In genomic region chr3:195060217-195060481, GRCh38 we compare ENCODE assay signal across 5 cellular contexts.
"Had no signal": no experiment of that assay in that cellular context is flagged by ENCODE, and none has a peak within 500 bp of the region (broad histone marks: within the 10 kb centered on the region; RNA-seq: fewer than 3 reads in every experiment).

No MANE protein-coding gene starts in this region.

- H3K4me3 Mint-ChIP-seq: GM23338 had no signal

- H3K9me3 Mint-ChIP-seq: IgD-negative memory B cell had no signal

- H3K27me3 Mint-ChIP-seq: IgD-negative memory B cell had no signal

- H3K27ac Mint-ChIP-seq: GM23338, IgD-negative memory B cell had no signal

- DNase-seq: HCEC 1CT, KBM-7 had no signal

- FAIRE-seq: HTR-8/SVneo had no signal

- H3K4me2 ChIP-seq: GM23338 had no signal

- H3K4me3 ChIP-seq: GM23338 had no signal
